In genomic region chr1:62088439-62088838, GRCh38 we compare ENCODE assay signal across 1 cellular context.
A peak's percentile ranks its signal among the peaks of the same experiment; 100 is the strongest.
TF ChIP-seq lines count a peak whose summit lies in the region.

No MANE protein-coding gene starts in this region.

TF ChIP-seq in HepG2, 621 proteins besides CTCF, POLR2A, EP300 and RAD21:
- TF ChIP-seq FOXA1 (IDR thresholded peaks at IDR 0.05) (no peak), FOXA1 (CRISPR knock-in tag; IDR thresholded peaks at IDR 0.05) (peak; percentile 38; the same call in 1 of the 2 replicates), ARID5B (CRISPR knock-in tag; IDR thresholded peaks at IDR 0.05) (no peak)
